Comparison of ENCODE assay signal across 1 cellular context in the genomic region with DNA sequence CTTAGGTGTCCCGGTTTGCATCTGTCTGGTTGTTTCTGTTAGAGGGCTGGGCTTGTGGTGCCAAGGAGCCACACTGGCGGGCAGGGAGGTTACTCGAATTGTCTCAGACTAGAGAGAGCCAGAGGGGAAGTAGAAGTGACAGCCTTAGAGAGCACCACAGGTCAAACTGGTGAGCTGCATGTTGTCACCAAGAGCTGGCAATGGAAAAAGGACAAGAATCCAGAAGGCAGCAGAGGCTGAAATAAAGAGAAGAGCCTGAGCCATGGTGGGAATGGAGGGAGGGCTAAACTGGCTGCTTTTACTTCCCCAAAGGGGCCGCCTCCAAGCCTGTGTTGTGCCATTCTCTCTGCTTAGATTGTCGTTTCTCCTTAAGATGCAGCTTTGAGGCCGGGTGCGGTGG.
TF ChIP-seq lines count a peak whose summit lies in the region.

No MANE protein-coding gene starts in this region.

TF ChIP-seq in H1, 55 proteins besides CTCF, POLR2A, EP300 and RAD21:
- TF ChIP-seq EZH2 (IDR thresholded peaks at IDR 0.05; ENCODE audit: low read depth, low read length, severe bottlenecking), result no peak
- TF ChIP-seq SP1 (IDR thresholded peaks at IDR 0.05; ENCODE audit: low read depth, low read length), result no peak
- no peak for TF ChIP-seq CBX8 (IDR thresholded peaks at IDR 0.05; ENCODE audit: borderline replicate concordance, low read depth, low read length)
- no peak for TF ChIP-seq SRF (IDR thresholded peaks at IDR 0.05; ENCODE audit: low read depth, low read length)
- no peak for TF ChIP-seq KDM4A (IDR thresholded peaks at IDR 0.05; ENCODE audit: low read depth, low read length, severe bottlenecking)
- TF ChIP-seq CHD1 (IDR thresholded peaks at IDR 0.05; ENCODE audit: low read depth, low read length), result no peak
- no peak for TF ChIP-seq SIX5 (IDR thresholded peaks at IDR 0.05; ENCODE audit: low read depth, low read length)
- no peak for TF ChIP-seq HDAC6 (IDR thresholded peaks at IDR 0.05; ENCODE audit: low read depth, low read length)
- TF ChIP-seq SAP30 (IDR thresholded peaks at IDR 0.05; ENCODE audit: insufficient read depth, insufficient replicate concordance, low read length), result no peak
- TF ChIP-seq CREB1 (IDR thresholded peaks at IDR 0.05), result no peak
- no peak for TF ChIP-seq NRF1 (IDR thresholded peaks at IDR 0.05; ENCODE audit: low read depth, low read length)
- no peak for TF ChIP-seq GTF2F1 (IDR thresholded peaks at IDR 0.05; ENCODE audit: borderline replicate concordance, low read depth, low read length)
- TF ChIP-seq MAFK (IDR thresholded peaks at IDR 0.05; ENCODE audit: low read depth, low read length), result no peak
- TF ChIP-seq, protein P1, sequence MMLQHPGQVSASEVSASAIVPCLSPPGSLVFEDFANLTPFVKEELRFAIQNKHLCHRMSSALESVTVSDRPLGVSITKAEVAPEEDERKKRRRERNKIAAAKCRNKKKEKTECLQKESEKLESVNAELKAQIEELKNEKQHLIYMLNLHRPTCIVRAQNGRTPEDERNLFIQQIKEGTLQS (IDR thresholded peaks at IDR 0.05; ENCODE audit: insufficient read depth, low read depth, low read length), result no peak
- TF ChIP-seq, protein P2, sequence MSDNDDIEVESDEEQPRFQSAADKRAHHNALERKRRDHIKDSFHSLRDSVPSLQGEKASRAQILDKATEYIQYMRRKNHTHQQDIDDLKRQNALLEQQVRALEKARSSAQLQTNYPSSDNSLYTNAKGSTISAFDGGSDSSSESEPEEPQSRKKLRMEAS (IDR thresholded peaks at IDR 0.05), result no peak
- TF ChIP-seq CBX5 (IDR thresholded peaks at IDR 0.05; ENCODE audit: low read depth, low read length), result no peak
